Comparison of ENCODE assay signal across 1 cellular context in genomic region chr1:6329851-6330250, GRCh38.
TF ChIP-seq lines count a peak whose summit lies in the region.

No MANE protein-coding gene starts in this region.

TF ChIP-seq in HepG2, 621 proteins besides CTCF, POLR2A, EP300 and RAD21 (continued from another document):
- no peak for TF ChIP-seq KIAA2018 (CRISPR knock-in tag; IDR thresholded peaks at IDR 0.05; ENCODE audit: borderline replicate concordance)
- no peak for TF ChIP-seq ZIK1 (CRISPR knock-in tag; IDR thresholded peaks at IDR 0.05; ENCODE audit: borderline replicate concordance, low read depth)
- TF ChIP-seq ZNF331 (CRISPR knock-in tag; IDR thresholded peaks at IDR 0.05) = no peak
- no peak for TF ChIP-seq ZBTB34 (CRISPR knock-in tag; IDR thresholded peaks at IDR 0.05)
- TF ChIP-seq ZNF749 (CRISPR knock-in tag; IDR thresholded peaks at IDR 0.05; ENCODE audit: borderline replicate concordance) = no peak
